9 cellular contexts compared by ENCODE assay signal in the genomic region with DNA sequence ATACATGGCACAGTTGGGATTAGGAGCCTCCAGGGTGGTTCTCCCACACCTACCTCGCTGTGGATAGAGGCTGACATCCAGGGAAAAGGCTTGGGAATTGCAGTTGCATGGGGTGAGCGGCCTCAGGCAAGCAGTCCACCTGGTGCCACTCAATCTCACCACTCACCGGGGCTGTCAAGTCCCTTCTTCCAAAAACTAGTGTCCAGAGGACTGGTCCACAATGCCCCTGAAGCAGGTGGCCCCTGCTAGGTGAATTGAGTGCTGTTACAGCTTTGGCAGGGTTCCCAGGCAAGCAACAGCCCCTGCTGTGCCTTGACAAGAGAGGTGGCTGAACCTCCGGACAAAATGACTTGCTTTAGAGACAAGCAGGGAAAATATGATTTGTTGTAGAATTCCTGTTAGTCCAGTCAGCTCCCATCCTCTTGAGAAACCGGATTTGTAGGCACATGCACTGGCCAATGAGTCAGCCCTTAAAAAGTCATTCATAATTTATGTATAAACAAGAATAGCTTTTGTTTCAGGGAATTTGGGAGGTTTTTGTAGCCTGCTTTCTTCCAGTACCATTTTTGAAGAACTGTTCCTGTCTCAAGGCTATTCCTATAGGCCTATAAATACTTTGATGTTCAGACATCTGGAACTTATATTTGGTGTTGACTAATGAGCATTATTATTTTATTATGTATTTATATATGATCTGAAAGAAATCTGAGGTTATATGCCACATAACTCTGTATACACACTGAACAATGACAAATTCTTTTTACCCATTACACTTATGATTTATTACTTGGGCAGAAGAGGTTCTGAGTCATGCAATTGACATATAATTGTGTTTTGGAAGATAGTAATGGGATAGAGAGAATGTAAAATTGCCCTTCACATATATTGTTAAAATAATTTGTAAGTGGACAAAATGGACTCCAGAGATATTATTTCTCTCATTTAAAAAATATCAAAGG.
DNase-seq lines count a peak whose midpoint lies in the region; ATAC-seq, FAIRE-seq and TF ChIP-seq lines count a peak whose summit lies in the region.
"Had no signal": no experiment of that assay in that cellular context is flagged by ENCODE, and none has a peak within 500 bp of the region (broad histone marks: within the 10 kb centered on the region; RNA-seq: fewer than 3 reads in every experiment).

No MANE protein-coding gene starts in this region.

- H3K36me3 ChIP-seq in hepatocyte (replicated peaks; ENCODE audit: insufficient read depth, low read depth), result no peaks in the 10 kb centered on the region
- no peaks in the 10 kb centered on the region for H3K36me3 ChIP-seq in small intestine (ENCODE audit: control insufficient read depth in 2 of 2, insufficient read depth in 2 of 2, low read length in 2 of 2)

- H3K9me2 ChIP-seq in hepatocyte (replicated peaks; ENCODE audit: insufficient read depth), result no peaks in the 10 kb centered on the region

- H3K9me3 ChIP-seq in hepatocyte (ENCODE audit: low read depth), result no peaks in the 10 kb centered on the region
- H3K9me3 ChIP-seq in small intestine (ENCODE audit: control insufficient read depth, low read depth), result no peaks in the 10 kb centered on the region

- H2AFZ ChIP-seq in hepatocyte, result no peak overlapping the region

- 62% methylated on average over 5 of the region's 5 CpGs for WGBS in hepatocyte (ENCODE audit: low lambda C conversion rate, missing lambda C conversion rate)
- WGBS in small intestine, 3 donors, result 65 to 67% (median 66%) methylated on average over 5 of the region's 5 CpGs

- DNase-seq in LoVo (ENCODE audit: low spot score), result peak; percentile 29
- peak; percentile 96 to 97 for DNase-seq in SW 1271 (lab: John Stamatoyannopoulos, UW)
- peak; percentile 60 for DNase-seq in hepatocyte (ENCODE audit: low spot score)
- peak; percentile 65 for DNase-seq in urothelium cell line (ENCODE audit: low spot score)
- DNase-seq in small intestine, result no peak
- DNase-seq: activated naive CD4-positive, alpha-beta T cell treated with anti-CD3 and anti-CD28 coated beads, Interleukin-2, amount 50 U/mL, for 16 hours; stimulated activated naive CD4-positive, alpha-beta T cell treated with Interleukin-2 at 50 U/mL for 16 hours had no signal

- peak; percentile 3 for TF ChIP-seq CTCF in hepatocyte (IDR thresholded peaks at IDR 0.05; ENCODE audit: poor library complexity)

- H3K79me2 ChIP-seq in hepatocyte, result no peaks in the 10 kb centered on the region

- H3K27ac ChIP-seq in hepatocyte, result peak overlapping the region; percentile 60
- H3K27ac ChIP-seq in small intestine (ENCODE audit: low read depth in 1 of 2, low read length in 1 of 2), result no peak overlapping the region

- H4K20me1 ChIP-seq in hepatocyte (ENCODE audit: insufficient read depth, poor library complexity, severe bottlenecking), result no peaks in the 10 kb centered on the region

- no peak overlapping the region for H3K4me2 ChIP-seq in hepatocyte

- H3K27me3 ChIP-seq in hepatocyte, result no peaks in the 10 kb centered on the region
- H3K27me3 ChIP-seq in small intestine (ENCODE audit: control insufficient read depth in 2 of 2, insufficient read depth in 2 of 2, low read length in 2 of 2), result no peaks in the 10 kb centered on the region

- FAIRE-seq in urothelium cell line (lab: Jason Lieb, UNC) (no peak), small intestine (lab: Jason Lieb, UNC) (no peak)

- no peak overlapping the region for H3K4me3 ChIP-seq in hepatocyte
- no peak overlapping the region for H3K4me3 ChIP-seq in small intestine (ENCODE audit: low read depth in 1 of 2, low read length in 2 of 2)

- ATAC-seq in HG03354 (IDR thresholded peaks at IDR 0.05; ENCODE audit: poor library complexity, severe bottlenecking, unreplicated experiment) (no peak), GM19455 (IDR thresholded peaks at IDR 0.05; ENCODE audit: unreplicated experiment) (no peak)

- peaks cover 19% of the 10 kb centered on the region for H3K4me1 ChIP-seq in hepatocyte (ENCODE audit: insufficient read depth)
- H3K4me1 ChIP-seq in small intestine (ENCODE audit: control insufficient read depth in 2 of 2, insufficient read depth in 1 of 2, low read depth in 1 of 2, low read length in 1 of 2), result peaks cover 0 to 2% of the 10 kb centered on the region in 2 donors
